Comparison of ENCODE assay signal across 19 cellular contexts in genomic region chr13:20923272-20923671, GRCh38. TPM values are rescaled to one million over a fixed set of nuclear protein-coding genes. Genes with fewer than 3 reads are reported as not detected.
DNase-seq lines count a peak whose midpoint lies in the region; ATAC-seq and TF ChIP-seq lines count a peak whose summit lies in the region.
"Had no signal": no experiment of that assay in that cellular context is flagged by ENCODE, and none has a peak within 500 bp of the region (broad histone marks: within the 10 kb centered on the region; RNA-seq: fewer than 3 reads in every experiment).

No MANE protein-coding gene starts in this region.

- no peak for DNase-seq in mammary epithelial cell
- DNase-seq in MCF 10A (ENCODE audit: unreplicated experiment) = no peak
- peak; percentile 75 to 78 for DNase-seq in SJCRH30
- DNase-seq in left ventricle myocardium superior = no peak
- no peak for DNase-seq in neuronal stem cell (ENCODE audit: low spot score)
- no peak for DNase-seq in activated T-cell treated with anti-CD3 and anti-CD28 coated beads for 4 hours
- no peak for DNase-seq in NAMALWA (ENCODE audit: low spot score)
- DNase-seq in caudate nucleus (lab: John Stamatoyannopoulos, UW) = no peak
- DNase-seq: DMS 273 treated with DMSO at 0.1 percent for 48 hours, GF-D8, IMR-90, Kasumi-1, NCI-H1417, NCI-H187 treated with DMSO at 0.1 percent for 48 hours, NCI-H69 had no signal

- H3K4me1 Mint-ChIP-seq in MCF 10A (ENCODE audit: insufficient read depth, unreplicated experiment) = no peaks in the 10 kb centered on the region

- POLR2A ChIA-PET in MCF 10A (lab: Yijun Ruan, JAX) = interaction anchor here (0.7 kb wide), 1 partner anchor 9 kb away, joined by 3 read pairs; no protein-coding TSS in a partner anchor

- no peak overlapping the region for H3K18ac ChIP-seq in neuronal stem cell (ENCODE audit: low read length)

- H4K91ac ChIP-seq in neuronal stem cell (ENCODE audit: low read depth, low read length, poor library complexity) = no peak overlapping the region

- H2BK5ac ChIP-seq in neuronal stem cell (ENCODE audit: low read length) = no peak overlapping the region

- H3K4me3 Mint-ChIP-seq in MCF 10A (ENCODE audit: unreplicated experiment) = no peak overlapping the region

- in situ Hi-C loops in mammary epithelial cell (cut with MboI; ENCODE audit: low sequenced_read_pairs in 2 of 2) = loop anchor here (10.0 to 25.0 kb wide), 2 partner anchors 428 to 736 kb away; partner anchors contain the start of gene GJB2 (in 2 of the 2)

- H3K27me3 Mint-ChIP-seq in MCF 10A (ENCODE audit: insufficient read depth, unreplicated experiment) = no peaks in the 10 kb centered on the region

- CTCF ChIA-PET in mammary epithelial cell (lab: Charles Lee; ENCODE audit: low non-redundant PET) (no interaction called here), MCF 10A (lab: Yijun Ruan, JAX) (interaction anchor here (0.6 to 5.6 kb wide), 12 partner anchors 13 to 740 kb away, joined by 3 to 76 read pairs (median 4); partner anchors contain the start of gene XPO4)

- dilution Hi-C loops in mammary epithelial cell (cut with HindIII; ENCODE audit: low sequenced_read_pairs) = no loop called here

- H3K27ac Mint-ChIP-seq in MCF 10A (ENCODE audit: low read depth, unreplicated experiment) = no peak overlapping the region

- intact Hi-C loops in mammary epithelial cell (cut with micrococcal nuclease) = no loop called here
- intact Hi-C loops in MCF 10A (cut with micrococcal nuclease) = no loop called here
- intact Hi-C loops in left ventricle myocardium superior (cut with micrococcal nuclease) = loop anchor here (5.0 to 10.0 kb wide), 3 partner anchors 211 to 738 kb away; no protein-coding TSS in a partner anchor

- BruUV-seq in mammary epithelial cell (replicated peaks; lab: Mats Ljungman, UMichigan) (no TSS peak), MCF 10A (replicated peaks; lab: Mats Ljungman, UMichigan) (no TSS peak)

- TF ChIP-seq CTCF in mammary epithelial cell (conservative IDR thresholded peaks at IDR 0.05 in 1 of 2, IDR thresholded peaks at IDR 0.05 in 1 of 2; ENCODE audit: extremely low read depth in 1 of 2, insufficient read depth in 1 of 2, low read depth in 1 of 2, low read length in 2 of 2) = no peak
- no peak for TF ChIP-seq CTCF in MCF 10A (IDR thresholded peaks at IDR 0.05; ENCODE audit: unreplicated experiment)

- no peak overlapping the region for H3K23ac ChIP-seq in neuronal stem cell (ENCODE audit: low read depth, low read length, poor library complexity)

- H3K4me3 ChIP-seq in mammary epithelial cell (replicated peaks in 1 of 3; ENCODE audit: insufficient read depth in 1 of 3, low read depth in 2 of 3, low read length in 3 of 3) (no peak overlapping the region), SJCRH30 (no peak overlapping the region), neuronal stem cell (ENCODE audit: low read length in 2 of 2) (no peak overlapping the region)
- H3K4me3 ChIP-seq: A549 had no signal

- H2AFZ ChIP-seq in mammary epithelial cell (ENCODE audit: low read depth, low read length) (peak overlapping the region; percentile 6), neuronal stem cell (ENCODE audit: low read length) (peak overlapping the region; percentile 19)

- H3K27me3 ChIP-seq in mammary epithelial cell (ENCODE audit: insufficient read depth, low read length) (no peaks in the 10 kb centered on the region), SJCRH30 (no peaks in the 10 kb centered on the region), neuronal stem cell (ENCODE audit: control insufficient read depth in 3 of 3, insufficient read depth in 3 of 3, low read depth in 1 of 3, low read length in 3 of 3) (no peaks in the 10 kb centered on the region)

- H2AK5ac ChIP-seq in neuronal stem cell (ENCODE audit: low read depth, low read length) = no peak overlapping the region

- H2BK120ac ChIP-seq in neuronal stem cell (ENCODE audit: low read depth, low read length) = no peak overlapping the region

- WGBS in mammary epithelial cell (ENCODE audit: low coverage, missing lambda C conversion rate) = 46% methylated on average over 3 of the region's 4 CpGs
- no CpG with 5 or more reads among the region's 4 CpGs for WGBS in neuronal stem cell (ENCODE audit: extremely low coverage in 2 of 2, insufficient read length in 2 of 2, insufficient replicate concordance in 1 of 2), 2 donors

- no peaks in the 10 kb centered on the region for H3K9me3 Mint-ChIP-seq in MCF 10A (ENCODE audit: unreplicated experiment)

- H2BK15ac ChIP-seq in neuronal stem cell (ENCODE audit: low read length) = no peak overlapping the region

- H3K79me1 ChIP-seq in neuronal stem cell (ENCODE audit: low read depth, low read length) = no peaks in the 10 kb centered on the region

- H3K14ac ChIP-seq in neuronal stem cell (ENCODE audit: low read length) = no peak overlapping the region

- no peaks in the 10 kb centered on the region for H3K79me2 ChIP-seq in mammary epithelial cell (ENCODE audit: insufficient read depth, low read length)

- peak; percentile 76 for ATAC-seq in left ventricle myocardium superior
- ATAC-seq: A549, Panc1, SK-N-SH treated with all-trans-retinoic acid at 6 μM for 48 hours had no signal

- H3K9ac ChIP-seq in mammary epithelial cell (ENCODE audit: insufficient read depth, low read length) = no peak overlapping the region
- H3K9ac ChIP-seq in neuronal stem cell (ENCODE audit: low read depth, low read length, poor library complexity) = no peak overlapping the region

- H2BK12ac ChIP-seq in neuronal stem cell (ENCODE audit: low read length) = no peak overlapping the region

- H3K4ac ChIP-seq in neuronal stem cell (ENCODE audit: low read length) = no peak overlapping the region

- H3K4me2 ChIP-seq in mammary epithelial cell (ENCODE audit: insufficient read depth, low read depth, low read length) (no peak overlapping the region), neuronal stem cell (ENCODE audit: insufficient read depth, low read length, poor library complexity, severe bottlenecking) (no peak overlapping the region)
- H3K4me2 ChIP-seq: A549 had no signal

- H3K36me3 ChIP-seq in mammary epithelial cell (ENCODE audit: insufficient read depth, low read length) (no peaks in the 10 kb centered on the region), SJCRH30 (no peaks in the 10 kb centered on the region), neuronal stem cell (replicated peaks in 1 of 2; ENCODE audit: control insufficient read depth in 2 of 2, insufficient read depth in 2 of 2, low read length in 2 of 2) (no peaks in the 10 kb centered on the region)

- no peaks in the 10 kb centered on the region for H4K20me1 ChIP-seq in mammary epithelial cell (ENCODE audit: insufficient read depth, low read length)

- no peaks in the 10 kb centered on the region for H3K4me1 ChIP-seq in mammary epithelial cell (ENCODE audit: insufficient read depth, low read length)
- peaks cover 11% of the 10 kb centered on the region; the same call in 1 of the 2 replicates for H3K4me1 ChIP-seq in SJCRH30
- no peaks in the 10 kb centered on the region for H3K4me1 ChIP-seq in neuronal stem cell (ENCODE audit: control insufficient read depth in 2 of 2, insufficient read depth in 1 of 2, low read depth in 1 of 2, low read length in 2 of 2)
- H3K4me1 ChIP-seq: A549 had no signal

- H3K36me3 Mint-ChIP-seq in MCF 10A (ENCODE audit: insufficient read depth, unreplicated experiment) = no peaks in the 10 kb centered on the region

- no peak overlapping the region for H4K8ac ChIP-seq in neuronal stem cell (ENCODE audit: low read depth, low read length)

- H3K9me3 ChIP-seq in mammary epithelial cell (replicated peaks; ENCODE audit: insufficient read depth, low read length) (no peaks in the 10 kb centered on the region), SJCRH30 (replicated peaks) (no peaks in the 10 kb centered on the region), neuronal stem cell (replicated peaks in 1 of 2; ENCODE audit: control insufficient read depth in 2 of 2, insufficient read depth in 1 of 2, low read depth in 1 of 2, low read length in 2 of 2) (no peaks in the 10 kb centered on the region)
- H3K9me3 ChIP-seq: A549 had no signal

- no peak overlapping the region for H3K27ac ChIP-seq in mammary epithelial cell (ENCODE audit: insufficient read depth, low read depth, low read length)
- peak overlapping the region; percentile 10; the same call in 1 of the 2 replicates for H3K27ac ChIP-seq in SJCRH30
- no peak overlapping the region for H3K27ac ChIP-seq in neuronal stem cell (replicated peaks; ENCODE audit: low read length)
- H3K27ac ChIP-seq in caudate nucleus (ENCODE audit: low read depth, low read length) = no peak overlapping the region
- H3K27ac ChIP-seq: A549, C4-2B had no signal

RNA-seq across cellular contexts. Expression of gene XPO4, which starts 20.7 kb away (rescaled TPM):
- total RNA-seq in mammary epithelial cell (10 to 100 TPM; 18.1 to 23.7 TPM), MCF 10A (2022) (22.5 and 25.8 TPM in 2 replicates), left ventricle myocardium superior (32.9 TPM)
- polyA plus RNA-seq in mammary epithelial cell = 8.3 TPM
- 21.9 TPM for polyA minus RNA-seq in mammary epithelial cell
- total RNA-seq in SJCRH30 (2014; rRNA removed; shearing (Covaris generic)) = 42.8 and 48.0 TPM in 2 replicates
- polyA plus RNA-seq in neuronal stem cell (2013, experiment 1 of 2) = 9.9 TPM
- 9.9 TPM for polyA plus RNA-seq in neuronal stem cell (2013, experiment 2 of 2)

Comparison
In these comparisons a context has a peak if more than half of its experiments do, and no peak if none do; other contexts are left out.
1. DNase-seq: peak in SJCRH30 (2 of 2); none in mammary epithelial cell (single experiment), MCF 10A (single experiment), left ventricle myocardium superior (single experiment), neuronal stem cell (single experiment), activated T-cell treated with anti-CD3 and anti-CD28 coated beads for 4 hours (single experiment), NAMALWA (single experiment) and caudate nucleus (0 of 61).